8 cellular contexts compared by ENCODE assay signal in the genomic region with DNA sequence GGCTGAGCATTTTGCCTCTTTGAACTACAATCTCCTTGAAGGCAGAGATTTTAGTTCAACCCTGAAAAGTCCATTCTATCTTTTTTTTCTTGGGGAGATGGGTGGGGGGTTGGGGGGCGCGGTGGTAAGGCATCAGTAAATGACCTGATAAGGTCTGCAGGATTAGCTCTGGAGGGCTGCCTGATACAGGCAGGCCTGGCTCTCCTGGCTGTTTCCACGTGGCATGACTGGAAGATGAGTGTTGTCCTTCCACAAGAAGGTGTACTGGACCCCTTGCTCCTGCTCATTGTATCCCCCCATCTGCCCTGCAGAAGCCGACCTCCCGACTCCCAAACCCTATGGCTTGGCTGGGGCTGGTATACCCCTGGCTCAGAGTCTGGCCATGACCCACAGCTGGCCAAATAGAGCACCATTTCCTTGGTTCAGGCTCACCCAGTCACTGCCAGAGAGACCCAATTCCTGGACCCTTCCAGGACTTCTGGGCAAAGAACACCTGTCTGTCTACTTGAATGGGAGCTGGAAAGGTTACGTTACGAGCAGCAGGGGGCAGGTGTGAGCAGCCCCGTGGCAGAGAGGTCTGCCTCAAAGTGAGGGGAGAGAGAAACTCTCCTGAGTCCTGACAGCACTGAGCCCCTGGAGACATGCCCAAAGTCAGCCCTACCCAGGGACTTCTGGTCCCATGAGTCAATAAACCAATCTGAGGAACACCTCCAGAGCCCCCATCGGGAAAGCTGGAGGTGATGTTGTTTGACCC. TPM values are rescaled to one million over a fixed set of nuclear protein-coding genes. Genes with fewer than 3 reads are reported as not detected.
DNase-seq lines count a peak whose midpoint lies in the region; ATAC-seq and TF ChIP-seq lines count a peak whose summit lies in the region.

No MANE protein-coding gene starts in this region.

- DNase-seq in MM.1S (peak; percentile 28), left ventricle myocardium superior (peak; percentile 58), NCI-H146 treated with DMSO at 0.1 percent for 48 hours (lab: John Stamatoyannopoulos, UW; ENCODE audit: unreplicated experiment) (no peak)
- DNase-seq in activated T-helper 1 cell treated with anti-CD3 and anti-CD28 coated beads, Interleukin-12 subunit alpha, Interleukin-12 subunit beta, Interleukin-2, Interleukin-4 antibody, amounts not matched to agents 30 ng/mL and 10 ng/mL and 1 ng/mL, durations not matched to agents 14 hours and 24 hours and 36 hours (ENCODE audit: low spot score), result peak; percentile 12
- peak; percentile 51 for DNase-seq in stimulated activated CD4-positive, alpha-beta T cell treated with anti-CD3 and anti-CD28 coated beads, Interleukin-4, amount 100 ng/mL, for 24 hours

- no peak overlapping the region for H3K27ac Mint-ChIP-seq in activated T-helper 1 cell treated with anti-CD3 and anti-CD28 coated beads, Interleukin-12 subunit alpha, Interleukin-12 subunit beta, Interleukin-2, Interleukin-4 antibody, amounts not matched to agents 30 ng/mL and 10 ng/mL and 1 ng/mL, durations not matched to agents 14 hours and 24 hours and 36 hours

- H3K9ac ChIP-seq in MM.1S (ENCODE audit: low read length), result no peak overlapping the region

- H3K9me2 ChIP-seq in DOHH2 (replicated peaks; ENCODE audit: control insufficient read depth, low read length), result no peaks in the 10 kb centered on the region
- H3K9me2 ChIP-seq in MM.1S (replicated peaks; ENCODE audit: insufficient read depth, low read length), result no peaks in the 10 kb centered on the region

- H4K20me1 ChIP-seq in DOHH2 (ENCODE audit: control insufficient read depth, insufficient read depth, low read depth, low read length) (no peaks in the 10 kb centered on the region), MM.1S (ENCODE audit: insufficient read depth, low read length) (no peaks in the 10 kb centered on the region; the same call in 1 of the 2 replicates)

- H3K9me3 Mint-ChIP-seq in activated T-helper 1 cell treated with anti-CD3 and anti-CD28 coated beads, Interleukin-12 subunit alpha, Interleukin-12 subunit beta, Interleukin-2, Interleukin-4 antibody, amounts not matched to agents 30 ng/mL and 10 ng/mL and 1 ng/mL, durations not matched to agents 14 hours and 24 hours and 36 hours, result no peaks in the 10 kb centered on the region

- H3K9me3 ChIP-seq in DOHH2 (ENCODE audit: control insufficient read depth, insufficient read depth, low read length) (no peaks in the 10 kb centered on the region), MM.1S (replicated peaks; ENCODE audit: insufficient read depth, low read length) (no peaks in the 10 kb centered on the region)

- H3K36me3 ChIP-seq in DOHH2 (ENCODE audit: control insufficient read depth, low read length) (no peaks in the 10 kb centered on the region), MM.1S (replicated peaks; ENCODE audit: insufficient read depth, low read length) (no peaks in the 10 kb centered on the region)

- intact Hi-C loops in activated T-helper 1 cell treated with anti-CD3 and anti-CD28 coated beads, Interleukin-12 subunit alpha, Interleukin-12 subunit beta, Interleukin-2, Interleukin-4 antibody, amounts not matched to agents 30 ng/mL and 10 ng/mL and 1 ng/mL, durations not matched to agents 14 hours and 24 hours and 36 hours (cut with micrococcal nuclease), result loop anchor here (1.0 to 5.0 kb wide), 2 partner anchors 18 to 89 kb away; no protein-coding TSS in a partner anchor
- intact Hi-C loops in left ventricle myocardium superior (cut with micrococcal nuclease), result no loop called here

- no peak overlapping the region for H2AFZ ChIP-seq in MM.1S (ENCODE audit: low read length)

- H3K27me3 ChIP-seq in DOHH2 (ENCODE audit: control insufficient read depth, low read length) (no peaks in the 10 kb centered on the region), MM.1S (replicated peaks; ENCODE audit: insufficient read depth, low read length) (peaks cover 5% of the 10 kb centered on the region)

- peak; percentile 72 for TF ChIP-seq CTCF in DOHH2 (IDR thresholded peaks at IDR 0.05; ENCODE audit: low read depth, low read length, poor library complexity, severe bottlenecking)
- peak; percentile 65 for TF ChIP-seq CTCF in MM.1S (IDR thresholded peaks at IDR 0.05; ENCODE audit: low read length)

- ATAC-seq in left ventricle myocardium superior (no peak), HG03159 (IDR thresholded peaks at IDR 0.05; ENCODE audit: unreplicated experiment) (no peak), HG03045 (IDR thresholded peaks at IDR 0.05; ENCODE audit: unreplicated experiment) (no peak)

- H3K27me3 Mint-ChIP-seq in activated T-helper 1 cell treated with anti-CD3 and anti-CD28 coated beads, Interleukin-12 subunit alpha, Interleukin-12 subunit beta, Interleukin-2, Interleukin-4 antibody, amounts not matched to agents 30 ng/mL and 10 ng/mL and 1 ng/mL, durations not matched to agents 14 hours and 24 hours and 36 hours (ENCODE audit: insufficient read depth), result peaks cover 4% of the 10 kb centered on the region

- peaks cover 34% of the 10 kb centered on the region for H3K4me1 Mint-ChIP-seq in activated T-helper 1 cell treated with anti-CD3 and anti-CD28 coated beads, Interleukin-12 subunit alpha, Interleukin-12 subunit beta, Interleukin-2, Interleukin-4 antibody, amounts not matched to agents 30 ng/mL and 10 ng/mL and 1 ng/mL, durations not matched to agents 14 hours and 24 hours and 36 hours (ENCODE audit: low read depth)

- H3K4me2 ChIP-seq in DOHH2 (ENCODE audit: low read length) (no peak overlapping the region), MM.1S (ENCODE audit: low read depth, low read length) (no peak overlapping the region)

- H3K79me2 ChIP-seq in DOHH2 (ENCODE audit: control insufficient read depth, low read length), result no peaks in the 10 kb centered on the region
- H3K79me2 ChIP-seq in MM.1S (ENCODE audit: low read length), result no peaks in the 10 kb centered on the region

- no peaks in the 10 kb centered on the region for H3K4me1 ChIP-seq in DOHH2 (ENCODE audit: control insufficient read depth, low read length)
- H3K4me1 ChIP-seq in MM.1S (ENCODE audit: low read length), result no peaks in the 10 kb centered on the region

- H3K4me3 ChIP-seq in DOHH2 (ENCODE audit: low read length), result no peak overlapping the region
- no peak overlapping the region for H3K4me3 ChIP-seq in MM.1S (ENCODE audit: low read length)

- no peak overlapping the region for H3K4me3 Mint-ChIP-seq in activated T-helper 1 cell treated with anti-CD3 and anti-CD28 coated beads, Interleukin-12 subunit alpha, Interleukin-12 subunit beta, Interleukin-2, Interleukin-4 antibody, amounts not matched to agents 30 ng/mL and 10 ng/mL and 1 ng/mL, durations not matched to agents 14 hours and 24 hours and 36 hours

- H3F3A ChIP-seq in DOHH2 (ENCODE audit: control insufficient read depth, insufficient read depth) (no peaks in the 10 kb centered on the region), MM.1S (ENCODE audit: insufficient read depth, low read length) (no peaks in the 10 kb centered on the region)

- H3K27ac ChIP-seq in DOHH2 (ENCODE audit: low read depth, low read length) (no peak overlapping the region), MM.1S (ENCODE audit: low read length) (no peak overlapping the region)

- H3K36me3 Mint-ChIP-seq in activated T-helper 1 cell treated with anti-CD3 and anti-CD28 coated beads, Interleukin-12 subunit alpha, Interleukin-12 subunit beta, Interleukin-2, Interleukin-4 antibody, amounts not matched to agents 30 ng/mL and 10 ng/mL and 1 ng/mL, durations not matched to agents 14 hours and 24 hours and 36 hours (ENCODE audit: low read depth), result peaks cover 21% of the 10 kb centered on the region

RNA-seq across cellular contexts. Expression of a gene that starts 17.0 kb away (rescaled TPM):
- 109 and 111 TPM in 2 replicates for total RNA-seq in activated T-helper 1 cell treated with anti-CD3 and anti-CD28 coated beads, Interleukin-12 subunit alpha, Interleukin-12 subunit beta, Interleukin-2, Interleukin-4 antibody, amounts not matched to agents 30 ng/mL and 10 ng/mL and 1 ng/mL, durations not matched to agents 14 hours and 24 hours and 36 hours
- 79.6 TPM for total RNA-seq in left ventricle myocardium superior

RNA-seq across cellular contexts. Expression of a gene that starts 42.8 kb away (rescaled TPM):
- not detected in 2 replicates for total RNA-seq in activated T-helper 1 cell treated with anti-CD3 and anti-CD28 coated beads, Interleukin-12 subunit alpha, Interleukin-12 subunit beta, Interleukin-2, Interleukin-4 antibody, amounts not matched to agents 30 ng/mL and 10 ng/mL and 1 ng/mL, durations not matched to agents 14 hours and 24 hours and 36 hours
- not detected for total RNA-seq in left ventricle myocardium superior
